In genomic region chr1:27522860-27523665, GRCh38 we compare ENCODE assay signal across 8 cellular contexts. TPM values are rescaled to one million over a fixed set of nuclear protein-coding genes. Genes with fewer than 3 reads are reported as not detected.
DNase-seq lines count a peak whose midpoint lies in the region; ATAC-seq and TF ChIP-seq lines count a peak whose summit lies in the region.

No MANE protein-coding gene starts in this region.

- peak overlapping the region; percentile 74 for H3K27ac ChIP-seq in rectal smooth muscle tissue (ENCODE audit: low read depth, low read length)

- H3K4me1 ChIP-seq in rectal smooth muscle tissue (ENCODE audit: control insufficient read depth, insufficient read depth, low read length), result peaks cover 66% of the 10 kb centered on the region

- peak; percentile 66 for DNase-seq in COR-L47 (lab: John Stamatoyannopoulos, UW)
- peak; percentile 51 for DNase-seq in NCI-H1694 (lab: John Stamatoyannopoulos, UW)
- peak; percentile 87 for DNase-seq in activated CD8-positive, alpha-beta memory T cell treated with anti-CD3 and anti-CD28 coated beads for 24 hours
- DNase-seq in epithelial cell of esophagus (ENCODE audit: low read depth), result no peak
- no peak for DNase-seq in Calu3

- peaks cover 15% of the 10 kb centered on the region for H3K4me1 Mint-ChIP-seq in Calu3 (ENCODE audit: low read depth, unreplicated experiment)

- BruUV-seq in Calu3 (replicated peaks; lab: Mats Ljungman, UMichigan), result no TSS peak

- no peaks in the 10 kb centered on the region for H3K9me3 Mint-ChIP-seq in Calu3 (ENCODE audit: low read depth, unreplicated experiment)

- H3K36me3 Mint-ChIP-seq in Calu3 (ENCODE audit: insufficient read depth, unreplicated experiment), result no peaks in the 10 kb centered on the region

- H3K9ac ChIP-seq in rectal smooth muscle tissue (ENCODE audit: low read length), result no peak overlapping the region

- no peak overlapping the region for H3K4me3 ChIP-seq in epithelial cell of esophagus (ENCODE audit: low read length)
- peak overlapping the region; percentile 22 for H3K4me3 ChIP-seq in rectal smooth muscle tissue (ENCODE audit: low read length)

- ATAC-seq in HG02588 (IDR thresholded peaks at IDR 0.05; ENCODE audit: unreplicated experiment) (no peak), HG03571 (IDR thresholded peaks at IDR 0.05; ENCODE audit: unreplicated experiment) (no peak)

- CTCF ChIA-PET in Calu3 (lab: Charles Lee), result interaction anchor here (0.8 to 1.0 kb wide), 2 partner anchors 34 to 142 kb away, joined by 3 read pairs; no protein-coding TSS in a partner anchor

- no peak overlapping the region for H3K27ac Mint-ChIP-seq in Calu3 (ENCODE audit: unreplicated experiment)

- no peaks in the 10 kb centered on the region for H3K27me3 ChIP-seq in rectal smooth muscle tissue (ENCODE audit: control insufficient read depth, insufficient read depth, low read length)

- H3K27me3 Mint-ChIP-seq in Calu3 (ENCODE audit: unreplicated experiment), result no peaks in the 10 kb centered on the region

- H3K36me3 ChIP-seq in rectal smooth muscle tissue (ENCODE audit: control insufficient read depth, insufficient read depth, low read length), result no peaks in the 10 kb centered on the region

- H3K4me3 Mint-ChIP-seq in Calu3 (ENCODE audit: low read depth, unreplicated experiment), result no peak overlapping the region

- peak; percentile 40 for TF ChIP-seq CTCF in epithelial cell of esophagus (IDR thresholded peaks at IDR 0.05; ENCODE audit: insufficient read depth, low read depth, low read length, missing control alignments)
- TF ChIP-seq CTCF in Calu3 (IDR thresholded peaks at IDR 0.05; ENCODE audit: unreplicated experiment), result no peak

- intact Hi-C loops in Calu3 (cut with micrococcal nuclease; ENCODE audit: unreplicated experiment), result no loop called here

RNA-seq across cellular contexts. Expression of gene WASF2, which starts 33.1 kb away (rescaled TPM):
- 79.5 and 84.2 TPM in 2 replicates for total RNA-seq in Calu3 (2022)

Comparison
In these comparisons a context has a peak if more than half of its experiments do, and no peak if none do; other contexts are left out.
1. DNase-seq: peak in COR-L47 (single experiment), NCI-H1694 (single experiment) and activated CD8-positive, alpha-beta memory T cell treated with anti-CD3 and anti-CD28 coated beads for 24 hours (single experiment); none in epithelial cell of esophagus (single experiment) and Calu3 (single experiment).